In the genomic region with DNA sequence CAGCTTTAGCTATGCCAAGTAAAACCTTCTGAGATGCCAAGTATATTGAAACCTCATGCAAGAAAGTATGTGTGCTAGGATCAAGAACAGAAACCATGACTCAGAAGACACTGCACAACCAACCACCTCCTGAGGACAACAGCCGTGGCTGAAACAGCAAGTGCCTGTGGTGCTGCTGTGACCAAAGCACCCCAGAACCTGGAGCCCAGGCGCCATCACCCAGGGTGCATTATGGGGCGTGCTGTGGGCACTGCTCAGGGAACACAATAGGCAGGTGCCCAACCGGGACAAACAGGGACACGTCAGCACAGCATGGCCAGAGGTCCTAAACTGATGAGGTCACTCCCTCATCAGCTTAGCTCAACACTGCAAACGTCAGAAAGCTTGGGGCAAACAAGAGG, we compare ENCODE assay signal across 9 cellular contexts.
DNase-seq lines count a peak whose midpoint lies in the region; ATAC-seq lines count a peak whose summit lies in the region.
"Had no signal": no experiment of that assay in that cellular context is flagged by ENCODE, and none has a peak within 500 bp of the region (broad histone marks: within the 10 kb centered on the region; RNA-seq: fewer than 3 reads in every experiment).

No MANE protein-coding gene starts in this region.

- DNase-seq in SIG-M5 treated with dmso at 0.1 percent for 504 hours (lab: John Stamatoyannopoulos, UW; ENCODE audit: unreplicated experiment) (peak; percentile 57), SIG-M5 (lab: John Stamatoyannopoulos, UW) (no peak), nucleus accumbens (lab: John Stamatoyannopoulos, UW) (no peak), left cardiac atrium (no peak), GOT3 (lab: John Stamatoyannopoulos, UW) (no peak)
- DNase-seq in activated T-cell treated with anti-CD3 and anti-CD28 coated beads, Interleukin-2, amount 50 U/mL, for 48 hours = peak; percentile 81 to 84
- DNase-seq in stimulated activated CD4-positive, alpha-beta T cell treated with anti-CD3 and anti-CD28 coated beads, Interleukin-12 subunit alpha, Interleukin-12 subunit beta, amount 100 ng/mL, for 48 hours (ENCODE audit: low read depth in 2 of 3, low spot score in 1 of 3) = peak; percentile 50 to 65 (median 60)

- ATAC-seq in HG03025 (IDR thresholded peaks at IDR 0.05; ENCODE audit: low FRiP score, unreplicated experiment) = peak; percentile 99
- ATAC-seq in left cardiac atrium = no peak
- ATAC-seq: A549 had no signal

- intact Hi-C loops in left cardiac atrium (cut with DNase I) = no loop called here

Comparison
In these comparisons a context has a peak if more than half of its experiments do, and no peak if none do; other contexts are left out.
1. DNase-seq: peak in SIG-M5 treated with dmso at 0.1 percent for 504 hours (single experiment), activated T-cell treated with anti-CD3 and anti-CD28 coated beads, Interleukin-2, amount 50 U/mL, for 48 hours (2 of 2) and stimulated activated CD4-positive, alpha-beta T cell treated with anti-CD3 and anti-CD28 coated beads, Interleukin-12 subunit alpha, Interleukin-12 subunit beta, amount 100 ng/mL, for 48 hours (3 of 3); none in SIG-M5 (single experiment), nucleus accumbens (0 of 56), left cardiac atrium (single experiment) and GOT3 (single experiment).